Comparison of ENCODE assay signal across 8 cellular contexts in genomic region chr1:230979389-230979716, GRCh38. TPM values are rescaled to one million over a fixed set of nuclear protein-coding genes. Genes with fewer than 3 reads are reported as not detected.
DNase-seq lines count a peak whose midpoint lies in the region; ATAC-seq and TF ChIP-seq lines count a peak whose summit lies in the region.

No MANE protein-coding gene starts in this region.

- H3K27me3 ChIP-seq in ACC112 (ENCODE audit: insufficient read depth, low read length) = no peaks in the 10 kb centered on the region
- H3K27me3 ChIP-seq in HUES6 (ENCODE audit: control insufficient read depth, insufficient read depth, low read length) = peaks cover 55% of the 10 kb centered on the region

- peak overlapping the region; percentile 89 for H2AFZ ChIP-seq in ACC112 (ENCODE audit: low read length, unreplicated experiment)

- peak overlapping the region; percentile 18 for H3K9ac ChIP-seq in HUES6 (ENCODE audit: low read length)

- H3K27ac ChIP-seq in ACC112 (ENCODE audit: low read depth, low read length) = no peak overlapping the region
- no peak overlapping the region for H3K27ac ChIP-seq in HUES6 (ENCODE audit: low read depth, low read length)

- H3K4me3 ChIP-seq in ACC112 (ENCODE audit: low read depth, low read length) (peak overlapping the region; percentile 88), HUES6 (ENCODE audit: low read depth, low read length) (peak overlapping the region; percentile 72), mucosa of descending colon (peak overlapping the region; percentile 75)

- H3K4me1 ChIP-seq in ACC112 (ENCODE audit: control insufficient read depth, insufficient read depth, low read length, unreplicated experiment) (peaks cover 23% of the 10 kb centered on the region), HUES6 (ENCODE audit: control insufficient read depth, insufficient read depth, low read length) (peaks cover 9% of the 10 kb centered on the region; the same call in 1 of the 2 replicates), mucosa of descending colon (ENCODE audit: low read depth) (peaks cover 18% of the 10 kb centered on the region)

- peaks cover 37% of the 10 kb centered on the region for H3K79me2 ChIP-seq in ACC112 (ENCODE audit: control insufficient read depth, insufficient read depth, low read length, unreplicated experiment)

- TF ChIP-seq CTCF in mucosa of descending colon (IDR thresholded peaks at IDR 0.05) = no peak

- H3K9me3 ChIP-seq in HUES6 (ENCODE audit: control insufficient read depth, insufficient read depth, low read depth, low read length) (no peaks in the 10 kb centered on the region), mucosa of descending colon (no peaks in the 10 kb centered on the region)

- ATAC-seq in mucosa of descending colon = no peak
- no peak for ATAC-seq in GM21723 (IDR thresholded peaks at IDR 0.05; ENCODE audit: unreplicated experiment)
- ATAC-seq in GM18517 (IDR thresholded peaks at IDR 0.05; ENCODE audit: unreplicated experiment) = no peak
- ATAC-seq in GM21515 (IDR thresholded peaks at IDR 0.05; ENCODE audit: unreplicated experiment) = no peak

- DNase-seq in central memory CD4-positive, alpha-beta T cell = peak; percentile 21
- DNase-seq in mucosa of descending colon (no peak), 8988T (no peak)

- H3K36me3 ChIP-seq in ACC112 (ENCODE audit: insufficient read depth, low read length) (peaks cover 9% of the 10 kb centered on the region; the same call in 1 of the 2 replicates), HUES6 (ENCODE audit: control insufficient read depth, insufficient read depth, low read length) (peaks cover 3% of the 10 kb centered on the region; the same call in 1 of the 2 replicates), mucosa of descending colon (ENCODE audit: low read depth) (no peaks in the 10 kb centered on the region)

- intact Hi-C loops in mucosa of descending colon (cut with DNase I, micrococcal nuclease) = no loop called here

RNA-seq across cellular contexts. Expression of gene ARV1, which starts 0.5 kb away (rescaled TPM):
- total RNA-seq in mucosa of descending colon = 10 to 100 TPM; 22.4 to 33.2 (median 30.3) TPM

RNA-seq across cellular contexts. Expression of gene TTC13, which starts 0.7 kb away (rescaled TPM):
- total RNA-seq in mucosa of descending colon = 10 to 100 TPM; 24.0 to 39.7 (median 28.4) TPM
